ENCODE assay signal across 19 cellular contexts in genomic region chr12:19737019-19737418, GRCh38.
DNase-seq lines count a peak whose midpoint lies in the region; ATAC-seq, FAIRE-seq and TF ChIP-seq lines count a peak whose summit lies in the region.
"Had no signal": no experiment of that assay in that cellular context is flagged by ENCODE, and none has a peak within 500 bp of the region (broad histone marks: within the 10 kb centered on the region; RNA-seq: fewer than 3 reads in every experiment).

No MANE protein-coding gene starts in this region.

- TF ChIP-seq EP300 in A549 (IDR thresholded peaks at IDR 0.05) = no peak

- DNase-seq in A549 (ENCODE audit: low read depth in 1 of 2, low spot score in 1 of 2) = no peak
- peak; percentile 3 for DNase-seq in PC-3
- peak; percentile 48 to 55 for DNase-seq in lung microvascular endothelial cell (ENCODE audit: low read depth in 2 of 2)
- no peak for DNase-seq in Right ventricle myocardium superior
- DNase-seq in HuH-7.5 (ENCODE audit: low spot score) = no peak
- DNase-seq: 8988T; C1 segment of cervical spinal cord; Calu3; CD4-positive, alpha-beta memory T cell; COR-L47; DMS53; DND-41; GOT3; HFFc6 had no signal

- H4K20me1 ChIP-seq in PC-3 (ENCODE audit: low read length) = no peaks in the 10 kb centered on the region

- intact Hi-C loops in PC-3 (cut with micrococcal nuclease) (no loop called here), Right ventricle myocardium superior (cut with DNase I) (no loop called here)

- H3K4me3 ChIP-seq in A549 (no peak overlapping the region), PC-3 (ENCODE audit: low read length) (no peak overlapping the region)
- H3K4me3 ChIP-seq: HAP-1 had no signal

- H2AFZ ChIP-seq in PC-3 (ENCODE audit: low read length) = no peak overlapping the region

- H3K36me3 ChIP-seq in PC-3 (ENCODE audit: low read depth, low read length) = no peaks in the 10 kb centered on the region
- H3K36me3 ChIP-seq: HAP-1 had no signal

- peaks cover 23% of the 10 kb centered on the region for H3K27me3 ChIP-seq in PC-3 (ENCODE audit: low read length)

- CTCF ChIA-PET in A549 (lab: Yijun Ruan, JAX) (no interaction called here), PC-3 (lab: Charles Lee) (no interaction called here)

- H3K27ac ChIP-seq in A549 = no peak overlapping the region
- no peak overlapping the region for H3K27ac ChIP-seq in PC-3 (ENCODE audit: low read length)

- H3K4me1 ChIP-seq in A549 (no peaks in the 10 kb centered on the region), PC-3 (ENCODE audit: insufficient read depth, low read length) (no peaks in the 10 kb centered on the region)
- H3K4me1 ChIP-seq: HAP-1 had no signal

- no peak for TF ChIP-seq RAD21 in A549 (conservative IDR thresholded peaks at IDR 0.05 in 1 of 2, IDR thresholded peaks at IDR 0.05 in 1 of 2)

- no peak for TF ChIP-seq CTCF in A549 (IDR thresholded peaks at IDR 0.05)
- no peak for TF ChIP-seq CTCF in PC-3 (conservative IDR thresholded peaks at IDR 0.05; ENCODE audit: low read depth, low read length)

- POLR2A ChIA-PET in A549 (lab: Yijun Ruan, JAX) = no interaction called here
- POLR2A ChIA-PET in PC-3 (lab: Charles Lee; ENCODE audit: unreplicated experiment) = no interaction called here

- BruUV-seq in PC-3 (replicated peaks; lab: Mats Ljungman, UMichigan) = no TSS peak

- H3K9me3 ChIP-seq in A549 = no peaks in the 10 kb centered on the region
- no peaks in the 10 kb centered on the region for H3K9me3 ChIP-seq in PC-3 (ENCODE audit: low read length)
- H3K9me3 ChIP-seq: HAP-1 had no signal

- FAIRE-seq in A549 (lab: Jason Lieb, UNC) = no peak
- FAIRE-seq: G401.6, GM12892, H54 had no signal

- H3K9ac ChIP-seq in PC-3 (ENCODE audit: low read length) = no peak overlapping the region

- no peaks in the 10 kb centered on the region for H3K79me2 ChIP-seq in PC-3 (ENCODE audit: low read length)

- no peak for TF ChIP-seq POLR2A in A549 (IDR thresholded peaks at IDR 0.05; ENCODE audit: low read length)

- H3F3A ChIP-seq in PC-3 (ENCODE audit: low read length, unreplicated experiment) = no peaks in the 10 kb centered on the region

- H3K9me2 ChIP-seq in PC-3 (replicated peaks; ENCODE audit: low read length) = no peaks in the 10 kb centered on the region

- ATAC-seq in A549 (no peak), PC-3 (no peak), Right ventricle myocardium superior (ENCODE audit: poor library complexity) (no peak), HG03565 (IDR thresholded peaks at IDR 0.05; ENCODE audit: unreplicated experiment) (no peak)

- H3K4me2 ChIP-seq in A549 (no peak overlapping the region), PC-3 (ENCODE audit: low read length) (no peak overlapping the region)

TF ChIP-seq in A549, 52 proteins besides CTCF, POLR2A, EP300 and RAD21:
- TF ChIP-seq FOSL2 (IDR thresholded peaks at IDR 0.05) = no peak
- TF ChIP-seq FOSL2 (CRISPR knock-in tag; IDR thresholded peaks at IDR 0.05) = peak; percentile 32; the same call in 1 of the 2 replicates
- TF ChIP-seq ZNF302 (CRISPR knock-in tag; IDR thresholded peaks at IDR 0.05) = no peak

Comparison
In these comparisons a context has a peak if more than half of its experiments do, and no peak if none do; other contexts are left out.
1. DNase-seq: peak in PC-3 (single experiment) and lung microvascular endothelial cell (2 of 2); none in A549 (0 of 2), Right ventricle myocardium superior (single experiment) and HuH-7.5 (single experiment).